1 cellular context compared by ENCODE assay signal in the genomic region with DNA sequence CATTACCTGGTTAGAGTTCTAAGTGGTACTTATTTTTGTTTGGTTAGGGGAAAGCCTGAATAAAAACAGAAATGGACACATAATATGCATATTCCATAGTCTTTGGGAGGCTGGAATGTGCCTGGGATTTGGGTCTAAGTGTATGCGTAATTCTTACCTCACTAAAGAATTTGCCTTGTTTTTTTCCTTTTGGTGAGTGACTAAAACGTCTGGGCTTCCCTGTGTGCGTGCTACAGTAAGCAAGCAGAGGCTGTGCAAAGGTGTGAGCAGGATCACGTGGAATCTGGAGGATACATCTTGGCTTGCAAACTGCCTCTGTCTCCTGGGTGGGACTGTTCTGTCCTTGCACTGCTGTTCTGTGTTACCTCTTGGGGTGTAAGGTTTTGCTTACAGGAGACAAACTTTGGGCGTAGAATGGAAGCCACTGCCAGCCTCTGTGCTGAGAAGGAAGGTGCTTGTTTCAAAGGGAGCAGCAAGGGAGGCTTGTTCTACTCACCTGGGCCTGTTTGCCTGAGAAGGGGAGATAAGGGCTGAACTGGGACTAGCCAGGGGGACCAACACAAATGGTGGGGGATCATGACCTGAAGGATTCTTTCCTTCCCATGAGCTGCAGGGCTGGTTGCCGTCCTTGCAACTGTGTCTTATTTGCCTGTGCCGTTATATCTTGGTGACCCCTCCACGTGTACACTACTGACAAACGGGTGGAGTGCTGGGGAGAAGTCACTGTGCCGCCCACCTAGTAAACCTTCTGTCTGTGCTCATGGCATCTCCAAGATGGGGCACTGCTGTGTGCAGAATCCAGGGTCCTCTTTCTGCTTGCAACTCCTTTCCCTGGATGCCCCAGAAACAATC.
A peak's percentile ranks its signal among the peaks of the same experiment; 100 is the strongest.
TF ChIP-seq lines count a peak whose summit lies in the region.

No MANE protein-coding gene starts in this region.

TF ChIP-seq in HepG2, 621 proteins besides CTCF, POLR2A, EP300 and RAD21 (continued from another document and continues in another):
- TF ChIP-seq ZEB1 (IDR thresholded peaks at IDR 0.05; ENCODE audit: insufficient replicate concordance, low read depth) (no peak), JARID2 (CRISPR knock-in tag; IDR thresholded peaks at IDR 0.05; ENCODE audit: insufficient replicate concordance) (no peak), ZNF317 (CRISPR knock-in tag; IDR thresholded peaks at IDR 0.05) (no peak), CAMTA2 (CRISPR knock-in tag; IDR thresholded peaks at IDR 0.05; ENCODE audit: borderline replicate concordance) (no peak), ZNF121 (CRISPR knock-in tag; IDR thresholded peaks at IDR 0.05) (no peak), ZNF484 (CRISPR knock-in tag; IDR thresholded peaks at IDR 0.05; ENCODE audit: borderline replicate concordance, low read depth) (no peak), KLF6 (CRISPR knock-in tag; IDR thresholded peaks at IDR 0.05) (no peak), ZNF333 (CRISPR knock-in tag; IDR thresholded peaks at IDR 0.05; ENCODE audit: borderline replicate concordance) (no peak), MATR3 (CRISPR knock-in tag; IDR thresholded peaks at IDR 0.05) (no peak), ETV6 (CRISPR knock-in tag; conservative IDR thresholded peaks at IDR 0.05) (no peak), HOXA7 (CRISPR knock-in tag; IDR thresholded peaks at IDR 0.05) (no peak), KAT2B (IDR thresholded peaks at IDR 0.05; ENCODE audit: borderline replicate concordance, low read depth, low read length) (no peak), SMARCE1 (IDR thresholded peaks at IDR 0.05; ENCODE audit: borderline replicate concordance) (no peak), SP140L (CRISPR knock-in tag; IDR thresholded peaks at IDR 0.05; ENCODE audit: borderline replicate concordance) (no peak), MAFK (conservative IDR thresholded peaks at IDR 0.05 in 1 of 2, IDR thresholded peaks at IDR 0.05 in 1 of 2; ENCODE audit: low read length in 2 of 2) (0 out of 4 replicates have a peak, but pooled peaks of 1 of the 2 experiments have one; percentile 3), SCMH1 (CRISPR knock-in tag; IDR thresholded peaks at IDR 0.05; ENCODE audit: borderline replicate concordance) (no peak), RARG (CRISPR knock-in tag; IDR thresholded peaks at IDR 0.05; ENCODE audit: low read depth) (no peak), PCBP1 (IDR thresholded peaks at IDR 0.05; ENCODE audit: borderline replicate concordance, low read depth, low read length) (no peak), SIX1 (CRISPR knock-in tag; IDR thresholded peaks at IDR 0.05; ENCODE audit: borderline replicate concordance) (no peak), GTF3A (CRISPR knock-in tag; conservative IDR thresholded peaks at IDR 0.05) (no peak), ZFP36L2 (CRISPR knock-in tag; IDR thresholded peaks at IDR 0.05) (no peak), POLR2AphosphoS5 (IDR thresholded peaks at IDR 0.05; ENCODE audit: low read depth, low read length) (peak; percentile 11; the same call in 1 of the 2 replicates), ETV5 (CRISPR knock-in tag; IDR thresholded peaks at IDR 0.05; ENCODE audit: borderline replicate concordance) (no peak), ZNF7 (CRISPR knock-in tag; IDR thresholded peaks at IDR 0.05) (no peak), ZNF274 (CRISPR knock-in tag; IDR thresholded peaks at IDR 0.05) (no peak), ZNF558 (CRISPR knock-in tag; IDR thresholded peaks at IDR 0.05; ENCODE audit: borderline replicate concordance) (no peak), ZFAT (CRISPR knock-in tag; conservative IDR thresholded peaks at IDR 0.05) (no peak), SP1 (IDR thresholded peaks at IDR 0.05) (no peak), SP1 (CRISPR knock-in tag; IDR thresholded peaks at IDR 0.05) (no peak), NCOA2 (CRISPR knock-in tag; IDR thresholded peaks at IDR 0.05) (no peak), EED (CRISPR knock-in tag; IDR thresholded peaks at IDR 0.05) (no peak), FLYWCH1 (CRISPR knock-in tag; IDR thresholded peaks at IDR 0.05) (no peak), KDM2A (CRISPR knock-in tag; IDR thresholded peaks at IDR 0.05; ENCODE audit: borderline replicate concordance, low read depth) (peak; percentile 49; the same call in 1 of the 2 replicates), CEBPB (IDR thresholded peaks at IDR 0.05; ENCODE audit: borderline replicate concordance, low read depth, low read length) (no peak), ZNF674 (CRISPR knock-in tag; IDR thresholded peaks at IDR 0.05; ENCODE audit: low read depth) (no peak), ZNF782 (CRISPR knock-in tag; IDR thresholded peaks at IDR 0.05; ENCODE audit: borderline replicate concordance) (no peak), CCAR2 (optimal IDR thresholded peaks at IDR 0.05; ENCODE audit: low read depth, low read length) (no peak)
- TF ChIP-seq, protein P1, sequence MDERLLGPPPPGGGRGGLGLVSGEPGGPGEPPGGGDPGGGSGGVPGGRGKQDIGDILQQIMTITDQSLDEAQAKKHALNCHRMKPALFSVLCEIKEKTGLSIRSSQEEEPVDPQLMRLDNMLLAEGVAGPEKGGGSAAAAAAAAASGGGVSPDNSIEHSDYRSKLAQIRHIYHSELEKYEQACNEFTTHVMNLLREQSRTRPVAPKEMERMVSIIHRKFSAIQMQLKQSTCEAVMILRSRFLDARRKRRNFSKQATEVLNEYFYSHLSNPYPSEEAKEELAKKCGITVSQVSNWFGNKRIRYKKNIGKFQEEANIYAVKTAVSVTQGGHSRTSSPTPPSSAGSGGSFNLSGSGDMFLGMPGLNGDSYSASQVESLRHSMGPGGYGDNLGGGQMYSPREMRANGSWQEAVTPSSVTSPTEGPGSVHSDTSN (CRISPR knock-in tag; IDR thresholded peaks at IDR 0.05): no peak
- TF ChIP-seq, protein P2, sequence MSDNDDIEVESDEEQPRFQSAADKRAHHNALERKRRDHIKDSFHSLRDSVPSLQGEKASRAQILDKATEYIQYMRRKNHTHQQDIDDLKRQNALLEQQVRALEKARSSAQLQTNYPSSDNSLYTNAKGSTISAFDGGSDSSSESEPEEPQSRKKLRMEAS (IDR thresholded peaks at IDR 0.05): no peak
- TF ChIP-seq, protein P3, sequence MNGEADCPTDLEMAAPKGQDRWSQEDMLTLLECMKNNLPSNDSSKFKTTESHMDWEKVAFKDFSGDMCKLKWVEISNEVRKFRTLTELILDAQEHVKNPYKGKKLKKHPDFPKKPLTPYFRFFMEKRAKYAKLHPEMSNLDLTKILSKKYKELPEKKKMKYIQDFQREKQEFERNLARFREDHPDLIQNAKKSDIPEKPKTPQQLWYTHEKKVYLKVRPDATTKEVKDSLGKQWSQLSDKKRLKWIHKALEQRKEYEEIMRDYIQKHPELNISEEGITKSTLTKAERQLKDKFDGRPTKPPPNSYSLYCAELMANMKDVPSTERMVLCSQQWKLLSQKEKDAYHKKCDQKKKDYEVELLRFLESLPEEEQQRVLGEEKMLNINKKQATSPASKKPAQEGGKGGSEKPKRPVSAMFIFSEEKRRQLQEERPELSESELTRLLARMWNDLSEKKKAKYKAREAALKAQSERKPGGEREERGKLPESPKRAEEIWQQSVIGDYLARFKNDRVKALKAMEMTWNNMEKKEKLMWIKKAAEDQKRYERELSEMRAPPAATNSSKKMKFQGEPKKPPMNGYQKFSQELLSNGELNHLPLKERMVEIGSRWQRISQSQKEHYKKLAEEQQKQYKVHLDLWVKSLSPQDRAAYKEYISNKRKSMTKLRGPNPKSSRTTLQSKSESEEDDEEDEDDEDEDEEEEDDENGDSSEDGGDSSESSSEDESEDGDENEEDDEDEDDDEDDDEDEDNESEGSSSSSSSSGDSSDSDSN (CRISPR knock-in tag; IDR thresholded peaks at IDR 0.05): peak; percentile 53
- TF ChIP-seq, protein P4, sequence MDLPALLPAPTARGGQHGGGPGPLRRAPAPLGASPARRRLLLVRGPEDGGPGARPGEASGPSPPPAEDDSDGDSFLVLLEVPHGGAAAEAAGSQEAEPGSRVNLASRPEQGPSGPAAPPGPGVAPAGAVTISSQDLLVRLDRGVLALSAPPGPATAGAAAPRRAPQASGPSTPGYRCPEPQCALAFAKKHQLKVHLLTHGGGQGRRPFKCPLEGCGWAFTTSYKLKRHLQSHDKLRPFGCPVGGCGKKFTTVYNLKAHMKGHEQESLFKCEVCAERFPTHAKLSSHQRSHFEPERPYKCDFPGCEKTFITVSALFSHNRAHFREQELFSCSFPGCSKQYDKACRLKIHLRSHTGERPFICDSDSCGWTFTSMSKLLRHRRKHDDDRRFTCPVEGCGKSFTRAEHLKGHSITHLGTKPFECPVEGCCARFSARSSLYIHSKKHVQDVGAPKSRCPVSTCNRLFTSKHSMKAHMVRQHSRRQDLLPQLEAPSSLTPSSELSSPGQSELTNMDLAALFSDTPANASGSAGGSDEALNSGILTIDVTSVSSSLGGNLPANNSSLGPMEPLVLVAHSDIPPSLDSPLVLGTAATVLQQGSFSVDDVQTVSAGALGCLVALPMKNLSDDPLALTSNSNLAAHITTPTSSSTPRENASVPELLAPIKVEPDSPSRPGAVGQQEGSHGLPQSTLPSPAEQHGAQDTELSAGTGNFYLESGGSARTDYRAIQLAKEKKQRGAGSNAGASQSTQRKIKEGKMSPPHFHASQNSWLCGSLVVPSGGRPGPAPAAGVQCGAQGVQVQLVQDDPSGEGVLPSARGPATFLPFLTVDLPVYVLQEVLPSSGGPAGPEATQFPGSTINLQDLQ (CRISPR knock-in tag; IDR thresholded peaks at IDR 0.05): no peak
- TF ChIP-seq, protein P5, sequence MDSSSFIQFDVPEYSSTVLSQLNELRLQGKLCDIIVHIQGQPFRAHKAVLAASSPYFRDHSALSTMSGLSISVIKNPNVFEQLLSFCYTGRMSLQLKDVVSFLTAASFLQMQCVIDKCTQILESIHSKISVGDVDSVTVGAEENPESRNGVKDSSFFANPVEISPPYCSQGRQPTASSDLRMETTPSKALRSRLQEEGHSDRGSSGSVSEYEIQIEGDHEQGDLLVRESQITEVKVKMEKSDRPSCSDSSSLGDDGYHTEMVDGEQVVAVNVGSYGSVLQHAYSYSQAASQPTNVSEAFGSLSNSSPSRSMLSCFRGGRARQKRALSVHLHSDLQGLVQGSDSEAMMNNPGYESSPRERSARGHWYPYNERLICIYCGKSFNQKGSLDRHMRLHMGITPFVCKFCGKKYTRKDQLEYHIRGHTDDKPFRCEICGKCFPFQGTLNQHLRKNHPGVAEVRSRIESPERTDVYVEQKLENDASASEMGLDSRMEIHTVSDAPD (CRISPR knock-in tag; IDR thresholded peaks at IDR 0.05): no peak
- TF ChIP-seq, protein P6, sequence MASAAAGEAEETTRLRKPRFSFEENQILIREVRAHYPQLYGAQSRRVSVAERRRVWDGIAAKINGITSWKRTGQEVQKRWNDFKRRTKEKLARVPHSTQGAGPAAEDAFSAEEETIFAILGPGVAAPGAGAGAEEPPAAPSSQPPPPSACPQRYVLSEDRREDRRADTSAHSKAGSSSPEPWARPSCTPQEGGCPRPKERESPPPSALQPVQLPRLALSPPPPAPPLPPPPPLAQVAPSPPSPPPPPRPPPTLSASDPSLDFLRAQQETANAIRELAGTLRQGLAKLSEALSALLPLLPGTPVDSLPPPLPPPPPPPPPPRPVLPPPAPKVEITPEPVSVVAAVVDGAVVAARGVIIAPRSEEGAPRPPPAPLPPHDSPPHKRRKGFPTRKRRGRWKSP (CRISPR knock-in tag; IDR thresholded peaks at IDR 0.05): no peak
- TF ChIP-seq, protein P7, sequence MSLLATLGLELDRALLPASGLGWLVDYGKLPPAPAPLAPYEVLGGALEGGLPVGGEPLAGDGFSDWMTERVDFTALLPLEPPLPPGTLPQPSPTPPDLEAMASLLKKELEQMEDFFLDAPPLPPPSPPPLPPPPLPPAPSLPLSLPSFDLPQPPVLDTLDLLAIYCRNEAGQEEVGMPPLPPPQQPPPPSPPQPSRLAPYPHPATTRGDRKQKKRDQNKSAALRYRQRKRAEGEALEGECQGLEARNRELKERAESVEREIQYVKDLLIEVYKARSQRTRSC (CRISPR knock-in tag; IDR thresholded peaks at IDR 0.05; ENCODE audit: low read depth): no peak
- TF ChIP-seq, protein P8, sequence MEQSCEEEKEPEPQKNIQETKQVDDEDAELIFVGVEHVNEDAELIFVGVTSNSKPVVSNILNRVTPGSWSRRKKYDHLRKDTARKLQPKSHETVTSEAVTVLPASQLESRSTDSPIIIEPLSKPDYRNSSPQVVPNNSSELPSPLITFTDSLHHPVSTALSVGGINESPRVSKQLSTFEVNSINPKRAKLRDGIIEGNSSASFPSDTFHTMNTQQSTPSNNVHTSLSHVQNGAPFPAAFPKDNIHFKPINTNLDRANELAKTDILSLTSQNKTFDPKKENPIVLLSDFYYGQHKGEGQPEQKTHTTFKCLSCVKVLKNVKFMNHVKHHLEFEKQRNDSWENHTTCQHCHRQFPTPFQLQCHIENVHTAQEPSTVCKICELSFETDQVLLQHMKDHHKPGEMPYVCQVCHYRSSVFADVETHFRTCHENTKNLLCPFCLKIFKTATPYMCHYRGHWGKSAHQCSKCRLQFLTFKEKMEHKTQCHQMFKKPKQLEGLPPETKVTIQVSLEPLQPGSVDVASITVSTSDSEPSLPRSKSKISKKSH (CRISPR knock-in tag; IDR thresholded peaks at IDR 0.05; ENCODE audit: borderline replicate concordance): no peak
- TF ChIP-seq, protein P9, sequence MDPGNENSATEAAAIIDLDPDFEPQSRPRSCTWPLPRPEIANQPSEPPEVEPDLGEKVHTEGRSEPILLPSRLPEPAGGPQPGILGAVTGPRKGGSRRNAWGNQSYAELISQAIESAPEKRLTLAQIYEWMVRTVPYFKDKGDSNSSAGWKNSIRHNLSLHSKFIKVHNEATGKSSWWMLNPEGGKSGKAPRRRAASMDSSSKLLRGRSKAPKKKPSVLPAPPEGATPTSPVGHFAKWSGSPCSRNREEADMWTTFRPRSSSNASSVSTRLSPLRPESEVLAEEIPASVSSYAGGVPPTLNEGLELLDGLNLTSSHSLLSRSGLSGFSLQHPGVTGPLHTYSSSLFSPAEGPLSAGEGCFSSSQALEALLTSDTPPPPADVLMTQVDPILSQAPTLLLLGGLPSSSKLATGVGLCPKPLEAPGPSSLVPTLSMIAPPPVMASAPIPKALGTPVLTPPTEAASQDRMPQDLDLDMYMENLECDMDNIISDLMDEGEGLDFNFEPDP (CRISPR knock-in tag; conservative IDR thresholded peaks at IDR 0.05): no peak
- TF ChIP-seq, protein P10, sequence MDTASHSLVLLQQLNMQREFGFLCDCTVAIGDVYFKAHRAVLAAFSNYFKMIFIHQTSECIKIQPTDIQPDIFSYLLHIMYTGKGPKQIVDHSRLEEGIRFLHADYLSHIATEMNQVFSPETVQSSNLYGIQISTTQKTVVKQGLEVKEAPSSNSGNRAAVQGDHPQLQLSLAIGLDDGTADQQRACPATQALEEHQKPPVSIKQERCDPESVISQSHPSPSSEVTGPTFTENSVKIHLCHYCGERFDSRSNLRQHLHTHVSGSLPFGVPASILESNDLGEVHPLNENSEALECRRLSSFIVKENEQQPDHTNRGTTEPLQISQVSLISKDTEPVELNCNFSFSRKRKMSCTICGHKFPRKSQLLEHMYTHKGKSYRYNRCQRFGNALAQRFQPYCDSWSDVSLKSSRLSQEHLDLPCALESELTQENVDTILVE (CRISPR knock-in tag; IDR thresholded peaks at IDR 0.05): no peak
